In genomic region chr3:170359178-170359704, GRCh38 we compare ENCODE assay signal across 1 cellular context.
TF ChIP-seq lines count a peak whose summit lies in the region.

No MANE protein-coding gene starts in this region.

TF ChIP-seq in GM12878, 131 proteins besides CTCF, POLR2A, EP300 and RAD21:
- TF ChIP-seq EED (IDR thresholded peaks at IDR 0.05; ENCODE audit: low read depth) (peak; percentile 46), CREM (IDR thresholded peaks at IDR 0.05; ENCODE audit: low read depth) (no peak), SIX5 (IDR thresholded peaks at IDR 0.05; ENCODE audit: low read depth, low read length, severe bottlenecking) (no peak), JUNB (IDR thresholded peaks at IDR 0.05) (peak; percentile 48; the same call in 1 of the 2 replicates), RUNX3 (IDR thresholded peaks at IDR 0.05; ENCODE audit: low read length) (peak; percentile 15; the same call in 1 of the 2 replicates), BHLHE40 (IDR thresholded peaks at IDR 0.05; ENCODE audit: borderline replicate concordance in 1 of 2, low read depth in 2 of 2, low read length in 1 of 2) (peak in 1 of 2 experiments; percentile 61; a peak in 2 of 4 replicates), NR2F1 (conservative IDR thresholded peaks at IDR 0.05) (peak; percentile 67)
- TF ChIP-seq, protein P1, sequence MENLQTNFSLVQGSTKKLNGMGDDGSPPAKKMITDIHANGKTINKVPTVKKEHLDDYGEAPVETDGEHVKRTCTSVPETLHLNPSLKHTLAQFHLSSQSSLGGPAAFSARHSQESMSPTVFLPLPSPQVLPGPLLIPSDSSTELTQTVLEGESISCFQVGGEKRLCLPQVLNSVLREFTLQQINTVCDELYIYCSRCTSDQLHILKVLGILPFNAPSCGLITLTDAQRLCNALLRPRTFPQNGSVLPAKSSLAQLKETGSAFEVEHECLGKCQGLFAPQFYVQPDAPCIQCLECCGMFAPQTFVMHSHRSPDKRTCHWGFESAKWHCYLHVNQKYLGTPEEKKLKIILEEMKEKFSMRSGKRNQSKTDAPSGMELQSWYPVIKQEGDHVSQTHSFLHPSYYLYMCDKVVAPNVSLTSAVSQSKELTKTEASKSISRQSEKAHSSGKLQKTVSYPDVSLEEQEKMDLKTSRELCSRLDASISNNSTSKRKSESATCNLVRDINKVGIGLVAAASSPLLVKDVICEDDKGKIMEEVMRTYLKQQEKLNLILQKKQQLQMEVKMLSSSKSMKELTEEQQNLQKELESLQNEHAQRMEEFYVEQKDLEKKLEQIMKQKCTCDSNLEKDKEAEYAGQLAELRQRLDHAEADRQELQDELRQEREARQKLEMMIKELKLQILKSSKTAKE (IDR thresholded peaks at IDR 0.05; ENCODE audit: low read depth, poor library complexity, severe bottlenecking), result peak; percentile 35
TF ChIP-seq in GM12878: peak in this region for 6.
